In the genomic region with DNA sequence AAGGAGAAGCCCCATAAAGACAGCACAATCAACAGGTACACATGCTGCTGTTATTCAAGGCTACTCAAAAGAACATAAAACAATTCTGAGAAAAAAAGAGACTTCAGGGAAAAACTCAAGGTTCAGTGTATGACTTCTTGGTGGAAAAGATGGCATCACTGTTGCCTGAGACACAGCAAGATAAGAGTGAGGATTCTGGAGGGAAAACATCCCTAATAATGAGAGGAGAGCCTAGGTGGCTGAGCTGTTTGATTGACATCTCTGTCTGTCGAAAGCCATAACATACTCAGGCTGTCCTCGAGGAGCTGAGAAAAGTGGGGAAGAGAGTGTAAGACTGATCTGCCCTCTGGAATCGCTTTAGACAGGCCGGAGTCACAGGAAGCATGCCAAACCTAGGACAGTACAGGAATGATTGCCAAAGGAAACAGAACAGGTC, we compare ENCODE assay signal across 1 cellular context.
TF ChIP-seq lines count a peak whose summit lies in the region.

No MANE protein-coding gene starts in this region.

TF ChIP-seq in K562, 482 proteins besides CTCF, POLR2A, EP300 and RAD21 (continued from another document and continues in another):
- TF ChIP-seq, protein P1, sequence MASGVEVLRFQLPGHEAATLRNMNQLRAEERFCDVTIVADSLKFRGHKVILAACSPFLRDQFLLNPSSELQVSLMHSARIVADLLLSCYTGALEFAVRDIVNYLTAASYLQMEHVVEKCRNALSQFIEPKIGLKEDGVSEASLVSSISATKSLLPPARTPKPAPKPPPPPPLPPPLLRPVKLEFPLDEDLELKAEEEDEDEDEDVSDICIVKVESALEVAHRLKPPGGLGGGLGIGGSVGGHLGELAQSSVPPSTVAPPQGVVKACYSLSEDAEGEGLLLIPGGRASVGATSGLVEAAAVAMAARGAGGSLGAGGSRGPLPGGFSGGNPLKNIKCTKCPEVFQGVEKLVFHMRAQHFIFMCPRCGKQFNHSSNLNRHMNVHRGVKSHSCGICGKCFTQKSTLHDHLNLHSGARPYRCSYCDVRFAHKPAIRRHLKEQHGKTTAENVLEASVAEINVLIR (CRISPR knock-in tag; IDR thresholded peaks at IDR 0.05): peak; percentile 21; the same call in 1 of the 2 replicates
- TF ChIP-seq DMBX1 (CRISPR knock-in tag; IDR thresholded peaks at IDR 0.05; ENCODE audit: borderline replicate concordance) (peak; percentile 93), KLF10 (CRISPR knock-in tag; IDR thresholded peaks at IDR 0.05) (no peak), RFX1 (IDR thresholded peaks at IDR 0.05) (no peak), JUN (IDR thresholded peaks at IDR 0.05; ENCODE audit: borderline replicate concordance, low read depth, low read length) (no peak), JUN (CRISPR knock-in tag; IDR thresholded peaks at IDR 0.05; ENCODE audit: borderline replicate concordance) (no peak), NFE2 (IDR thresholded peaks at IDR 0.05; ENCODE audit: low read depth) (no peak), HIVEP1 (CRISPR knock-in tag; IDR thresholded peaks at IDR 0.05) (0 out of 2 replicates have a peak, but pooled peaks have one; percentile 34), ETV1 (tag; conservative IDR thresholded peaks at IDR 0.05; ENCODE audit: low read depth) (0 out of 2 replicates have a peak, but pooled peaks have one; percentile 23), SMAD4 (CRISPR knock-in tag; conservative IDR thresholded peaks at IDR 0.05) (peak; percentile 88), MCM3 (IDR thresholded peaks at IDR 0.05) (no peak), MCM5 (IDR thresholded peaks at IDR 0.05; ENCODE audit: low read depth) (no peak), ZNF592 (IDR thresholded peaks at IDR 0.05) (peak; percentile 96), ZNF668 (CRISPR knock-in tag; IDR thresholded peaks at IDR 0.05) (peak; percentile 53; the same call in 1 of the 2 replicates), GATAD2A (IDR thresholded peaks at IDR 0.05) (peak; percentile 44; the same call in 1 of the 2 replicates), MEF2D (tag; conservative IDR thresholded peaks at IDR 0.05; ENCODE audit: low read depth) (peak; percentile 84), CXXC5 (CRISPR knock-in tag; IDR thresholded peaks at IDR 0.05) (peak; percentile 70), MEIS2 (IDR thresholded peaks at IDR 0.05; ENCODE audit: partially characterized antibody) (peak; percentile 72), ZNF311 (CRISPR knock-in tag; IDR thresholded peaks at IDR 0.05) (0 out of 2 replicates have a peak, but pooled peaks have one; percentile 54), C11orf30 (IDR thresholded peaks at IDR 0.05; ENCODE audit: low read depth) (no peak), ZNF133 (CRISPR knock-in tag; IDR thresholded peaks at IDR 0.05) (no peak), NFXL1 (CRISPR knock-in tag; IDR thresholded peaks at IDR 0.05) (peak; percentile 48; the same call in 1 of the 2 replicates), KLF6 (CRISPR knock-in tag; IDR thresholded peaks at IDR 0.05; ENCODE audit: borderline replicate concordance) (peak; percentile 89), PBX2 (CRISPR knock-in tag; IDR thresholded peaks at IDR 0.05; ENCODE audit: low read depth) (no peak), PBX2 (tag; conservative IDR thresholded peaks at IDR 0.05; ENCODE audit: low read depth) (peak; percentile 69), NR2C1 (IDR thresholded peaks at IDR 0.05) (no peak), NR2C1 (tag; IDR thresholded peaks at IDR 0.05) (peak; percentile 76), ZNF79 (CRISPR knock-in tag; IDR thresholded peaks at IDR 0.05; ENCODE audit: low read depth) (0 out of 2 replicates have a peak, but pooled peaks have one; percentile 23), ZNF639 (CRISPR knock-in tag; conservative IDR thresholded peaks at IDR 0.05 in 1 of 2, IDR thresholded peaks at IDR 0.05 in 1 of 2) (peak in 1 of 2 experiments; percentile 49; a peak in 1 of 4 replicates), PTRF (tag; IDR thresholded peaks at IDR 0.05) (peak; percentile 92), NCOR1 (IDR thresholded peaks at IDR 0.05) (no peak), MXD1 (CRISPR knock-in tag; IDR thresholded peaks at IDR 0.05; ENCODE audit: borderline replicate concordance, poor library complexity, severe bottlenecking) (no peak), E2F3 (CRISPR knock-in tag; IDR thresholded peaks at IDR 0.05) (0 out of 2 replicates have a peak, but pooled peaks have one; percentile 60), ZNF212 (CRISPR knock-in tag; IDR thresholded peaks at IDR 0.05) (no peak)
- TF ChIP-seq, protein P2, sequence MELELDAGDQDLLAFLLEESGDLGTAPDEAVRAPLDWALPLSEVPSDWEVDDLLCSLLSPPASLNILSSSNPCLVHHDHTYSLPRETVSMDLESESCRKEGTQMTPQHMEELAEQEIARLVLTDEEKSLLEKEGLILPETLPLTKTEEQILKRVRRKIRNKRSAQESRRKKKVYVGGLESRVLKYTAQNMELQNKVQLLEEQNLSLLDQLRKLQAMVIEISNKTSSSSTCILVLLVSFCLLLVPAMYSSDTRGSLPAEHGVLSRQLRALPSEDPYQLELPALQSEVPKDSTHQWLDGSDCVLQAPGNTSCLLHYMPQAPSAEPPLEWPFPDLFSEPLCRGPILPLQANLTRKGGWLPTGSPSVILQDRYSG (tag; conservative IDR thresholded peaks at IDR 0.05; ENCODE audit: low read depth): 0 out of 2 replicates have a peak, but pooled peaks have one; percentile 65
- TF ChIP-seq, protein P3, sequence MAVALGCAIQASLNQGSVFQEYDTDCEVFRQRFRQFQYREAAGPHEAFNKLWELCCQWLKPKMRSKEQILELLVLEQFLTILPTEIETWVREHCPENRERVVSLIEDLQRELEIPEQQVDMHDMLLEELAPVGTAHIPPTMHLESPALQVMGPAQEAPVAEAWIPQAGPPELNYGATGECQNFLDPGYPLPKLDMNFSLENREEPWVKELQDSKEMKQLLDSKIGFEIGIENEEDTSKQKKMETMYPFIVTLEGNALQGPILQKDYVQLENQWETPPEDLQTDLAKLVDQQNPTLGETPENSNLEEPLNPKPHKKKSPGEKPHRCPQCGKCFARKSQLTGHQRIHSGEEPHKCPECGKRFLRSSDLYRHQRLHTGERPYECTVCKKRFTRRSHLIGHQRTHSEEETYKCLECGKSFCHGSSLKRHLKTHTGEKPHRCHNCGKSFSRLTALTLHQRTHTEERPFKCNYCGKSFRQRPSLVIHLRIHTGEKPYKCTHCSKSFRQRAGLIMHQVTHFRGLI (CRISPR knock-in tag; IDR thresholded peaks at IDR 0.05): peak; percentile 58; the same call in 1 of the 2 replicates
- TF ChIP-seq, protein P4, sequence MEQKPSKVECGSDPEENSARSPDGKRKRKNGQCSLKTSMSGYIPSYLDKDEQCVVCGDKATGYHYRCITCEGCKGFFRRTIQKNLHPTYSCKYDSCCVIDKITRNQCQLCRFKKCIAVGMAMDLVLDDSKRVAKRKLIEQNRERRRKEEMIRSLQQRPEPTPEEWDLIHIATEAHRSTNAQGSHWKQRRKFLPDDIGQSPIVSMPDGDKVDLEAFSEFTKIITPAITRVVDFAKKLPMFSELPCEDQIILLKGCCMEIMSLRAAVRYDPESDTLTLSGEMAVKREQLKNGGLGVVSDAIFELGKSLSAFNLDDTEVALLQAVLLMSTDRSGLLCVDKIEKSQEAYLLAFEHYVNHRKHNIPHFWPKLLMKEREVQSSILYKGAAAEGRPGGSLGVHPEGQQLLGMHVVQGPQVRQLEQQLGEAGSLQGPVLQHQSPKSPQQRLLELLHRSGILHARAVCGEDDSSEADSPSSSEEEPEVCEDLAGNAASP (IDR thresholded peaks at IDR 0.05): no peak
- TF ChIP-seq, protein P5, sequence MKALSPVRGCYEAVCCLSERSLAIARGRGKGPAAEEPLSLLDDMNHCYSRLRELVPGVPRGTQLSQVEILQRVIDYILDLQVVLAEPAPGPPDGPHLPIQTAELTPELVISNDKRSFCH (CRISPR knock-in tag; IDR thresholded peaks at IDR 0.05): no peak
- TF ChIP-seq, protein P5 (tag; IDR thresholded peaks at IDR 0.05): peak; percentile 74
- TF ChIP-seq, protein P6, sequence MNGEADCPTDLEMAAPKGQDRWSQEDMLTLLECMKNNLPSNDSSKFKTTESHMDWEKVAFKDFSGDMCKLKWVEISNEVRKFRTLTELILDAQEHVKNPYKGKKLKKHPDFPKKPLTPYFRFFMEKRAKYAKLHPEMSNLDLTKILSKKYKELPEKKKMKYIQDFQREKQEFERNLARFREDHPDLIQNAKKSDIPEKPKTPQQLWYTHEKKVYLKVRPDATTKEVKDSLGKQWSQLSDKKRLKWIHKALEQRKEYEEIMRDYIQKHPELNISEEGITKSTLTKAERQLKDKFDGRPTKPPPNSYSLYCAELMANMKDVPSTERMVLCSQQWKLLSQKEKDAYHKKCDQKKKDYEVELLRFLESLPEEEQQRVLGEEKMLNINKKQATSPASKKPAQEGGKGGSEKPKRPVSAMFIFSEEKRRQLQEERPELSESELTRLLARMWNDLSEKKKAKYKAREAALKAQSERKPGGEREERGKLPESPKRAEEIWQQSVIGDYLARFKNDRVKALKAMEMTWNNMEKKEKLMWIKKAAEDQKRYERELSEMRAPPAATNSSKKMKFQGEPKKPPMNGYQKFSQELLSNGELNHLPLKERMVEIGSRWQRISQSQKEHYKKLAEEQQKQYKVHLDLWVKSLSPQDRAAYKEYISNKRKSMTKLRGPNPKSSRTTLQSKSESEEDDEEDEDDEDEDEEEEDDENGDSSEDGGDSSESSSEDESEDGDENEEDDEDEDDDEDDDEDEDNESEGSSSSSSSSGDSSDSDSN (IDR thresholded peaks at IDR 0.05; ENCODE audit: borderline replicate concordance in 1 of 2, low read depth in 2 of 2, low read length in 2 of 2): no peak
- TF ChIP-seq, protein P7, sequence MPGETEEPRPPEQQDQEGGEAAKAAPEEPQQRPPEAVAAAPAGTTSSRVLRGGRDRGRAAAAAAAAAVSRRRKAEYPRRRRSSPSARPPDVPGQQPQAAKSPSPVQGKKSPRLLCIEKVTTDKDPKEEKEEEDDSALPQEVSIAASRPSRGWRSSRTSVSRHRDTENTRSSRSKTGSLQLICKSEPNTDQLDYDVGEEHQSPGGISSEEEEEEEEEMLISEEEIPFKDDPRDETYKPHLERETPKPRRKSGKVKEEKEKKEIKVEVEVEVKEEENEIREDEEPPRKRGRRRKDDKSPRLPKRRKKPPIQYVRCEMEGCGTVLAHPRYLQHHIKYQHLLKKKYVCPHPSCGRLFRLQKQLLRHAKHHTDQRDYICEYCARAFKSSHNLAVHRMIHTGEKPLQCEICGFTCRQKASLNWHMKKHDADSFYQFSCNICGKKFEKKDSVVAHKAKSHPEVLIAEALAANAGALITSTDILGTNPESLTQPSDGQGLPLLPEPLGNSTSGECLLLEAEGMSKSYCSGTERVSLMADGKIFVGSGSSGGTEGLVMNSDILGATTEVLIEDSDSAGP (CRISPR knock-in tag; IDR thresholded peaks at IDR 0.05): no peak
